In genomic region chr2:168490015-168490874, GRCh38 we compare ENCODE assay signal across 8 cellular contexts. TPM values are rescaled to one million over a fixed set of nuclear protein-coding genes. Genes with fewer than 3 reads are reported as not detected.
A peak's percentile ranks its signal among the peaks of the same experiment; 100 is the strongest.
DNase-seq lines count a peak whose midpoint lies in the region; ATAC-seq and TF ChIP-seq lines count a peak whose summit lies in the region.

No MANE protein-coding gene starts in this region.

- H3K9me3 Mint-ChIP-seq in activated B cell treated with CpG ODN at 0.5 μM for 24 hours, result peaks cover 6% of the 10 kb centered on the region

- H3K79me2 ChIP-seq in DND-41 (ENCODE audit: insufficient read depth, low read length), result peaks cover 24% of the 10 kb centered on the region; the same call in 1 of the 2 replicates

- H2AFZ ChIP-seq in DND-41 (ENCODE audit: low read depth, low read length), result peak overlapping the region; percentile 51

- H3K36me3 ChIP-seq in DND-41 (ENCODE audit: insufficient read depth, low read length) (peaks cover 4% of the 10 kb centered on the region; the same call in 1 of the 2 replicates), esophagus muscularis mucosa (no peaks in the 10 kb centered on the region), ovary (no peaks in the 10 kb centered on the region)

- H3K4me1 Mint-ChIP-seq in activated B cell treated with CpG ODN at 0.5 μM for 24 hours, result peaks cover 35% of the 10 kb centered on the region

- no peaks in the 10 kb centered on the region for H3K27me3 ChIP-seq in DND-41 (ENCODE audit: insufficient read depth, low read length, poor library complexity)
- no peaks in the 10 kb centered on the region for H3K27me3 ChIP-seq in esophagus muscularis mucosa
- no peaks in the 10 kb centered on the region for H3K27me3 ChIP-seq in ovary

- no peaks in the 10 kb centered on the region for H3K27me3 Mint-ChIP-seq in activated B cell treated with CpG ODN at 0.5 μM for 24 hours

- WGBS in esophagus muscularis mucosa, result 45% methylated on average over 7 of the region's 7 CpGs
- 62 to 68% (median 64%) methylated on average over 7 of the region's 7 CpGs for WGBS in ovary, 3 donors

- H3K9ac ChIP-seq in DND-41 (ENCODE audit: low read depth, low read length), result peak overlapping the region; percentile 35

- peak overlapping the region; percentile 69 for H3K4me2 ChIP-seq in DND-41 (ENCODE audit: insufficient read depth, low read length)

- no peaks in the 10 kb centered on the region for H4K20me1 ChIP-seq in DND-41 (ENCODE audit: insufficient read depth, low read length)

- TF ChIP-seq POLR2A in esophagus muscularis mucosa (IDR thresholded peaks at IDR 0.05; ENCODE audit: low read depth) (no peak), ovary (IDR thresholded peaks at IDR 0.05) (no peak)

- TF ChIP-seq EP300 in esophagus muscularis mucosa (IDR thresholded peaks at IDR 0.05) (no peak), ovary (IDR thresholded peaks at IDR 0.05) (no peak)

- H3K27ac ChIP-seq in DND-41 (ENCODE audit: low read length) (peak overlapping the region; percentile 63), esophagus muscularis mucosa (replicated peaks in 1 of 4) (peak overlapping the region; percentile 40 to 61 (median 44)), ovary (no peak overlapping the region)

- peak; percentile 32 for DNase-seq in DND-41
- no peak for DNase-seq in activated B cell treated with CpG ODN at 0.5 μM for 24 hours
- DNase-seq in esophagus muscularis mucosa (ENCODE audit: extremely low spot score), result no peak
- peak; percentile 46 for DNase-seq in pons (ENCODE audit: low spot score)
- no peak for DNase-seq in NCI-H1105 treated with DMSO at 0.1 percent for 48 hours (lab: John Stamatoyannopoulos, UW)
- no peak for DNase-seq in ovary

- H3K4me3 ChIP-seq in DND-41 (ENCODE audit: low read depth in 1 of 2, low read length in 2 of 2) (peak overlapping the region in 1 of 2 experiments; percentile 48; a peak in 2 of 4 replicates), esophagus muscularis mucosa (peak overlapping the region in 1 of 4 donors; percentile 2), ovary (no peak overlapping the region)

- ATAC-seq in DND-41 (ENCODE audit: insufficient read depth, low read depth) (peak; percentile 84), GM21367 (IDR thresholded peaks at IDR 0.05; ENCODE audit: unreplicated experiment) (peak; percentile 92), HG03558 (IDR thresholded peaks at IDR 0.05; ENCODE audit: extremely low read depth, unreplicated experiment) (peak; percentile 94), activated B cell treated with CpG ODN at 0.5 μM for 24 hours (ENCODE audit: low read depth) (peak; percentile 86)

- H3K4me3 Mint-ChIP-seq in activated B cell treated with CpG ODN at 0.5 μM for 24 hours, result peak overlapping the region; percentile 66

- peaks cover 3% of the 10 kb centered on the region for H3K36me3 Mint-ChIP-seq in activated B cell treated with CpG ODN at 0.5 μM for 24 hours (ENCODE audit: low read depth)

- POLR2A ChIA-PET in activated B cell treated with CpG ODN at 0.5 μM for 24 hours (lab: Charles Lee), result interaction anchor here (0.7 to 1.6 kb wide), 8 partner anchors 13 to 243 kb away, joined by 3 to 8 read pairs (median 3); partner anchors contain the start of genes CERS6 and STK39

- intact Hi-C loops in activated B cell treated with CpG ODN at 0.5 μM for 24 hours (cut with micrococcal nuclease) (loop anchor here (1.0 to 10.0 kb wide), 6 partner anchors 21 to 245 kb away; partner anchors contain the start of genes CERS6 and STK39), esophagus muscularis mucosa (cut with DNase I) (no loop called here), ovary (cut with DNase I) (loop anchor here in 1 of 4 donors (5.0 kb wide), 1 partner anchor 522 kb away; no protein-coding TSS in a partner anchor)

- TF ChIP-seq CTCF in DND-41 (IDR thresholded peaks at IDR 0.05; ENCODE audit: borderline replicate concordance, extremely low read depth, low read length, poor library complexity, severe bottlenecking), result no peak
- TF ChIP-seq CTCF in activated B cell treated with CpG ODN at 0.5 μM for 24 hours (IDR thresholded peaks at IDR 0.05), result no peak
- no peak for TF ChIP-seq CTCF in esophagus muscularis mucosa (IDR thresholded peaks at IDR 0.05)
- no peak for TF ChIP-seq CTCF in ovary (IDR thresholded peaks at IDR 0.05)

- H3K4me1 ChIP-seq in DND-41 (ENCODE audit: insufficient read depth, low read length) (peaks cover 22% of the 10 kb centered on the region), esophagus muscularis mucosa (peaks cover 17 to 46% (median 19%) of the 10 kb centered on the region in 4 donors), ovary (ENCODE audit: insufficient read depth) (peaks cover 4% of the 10 kb centered on the region)

- no peaks in the 10 kb centered on the region for H3K9me3 ChIP-seq in DND-41 (ENCODE audit: insufficient read depth, low read length, severe bottlenecking)
- H3K9me3 ChIP-seq in esophagus muscularis mucosa, result no peaks in the 10 kb centered on the region
- no peaks in the 10 kb centered on the region for H3K9me3 ChIP-seq in ovary

- peak overlapping the region; percentile 88 for H3K27ac Mint-ChIP-seq in activated B cell treated with CpG ODN at 0.5 μM for 24 hours

- CTCF ChIA-PET in activated B cell treated with CpG ODN at 0.5 μM for 24 hours (lab: Charles Lee), result interaction anchor here (0.8 to 2.0 kb wide), 4 partner anchors 9 to 197 kb away, joined by 3 to 6 read pairs (median 4); no protein-coding TSS in a partner anchor

RNA-seq across cellular contexts. Expression of gene CERS6, which starts 34.2 kb away (rescaled TPM):
- total RNA-seq in activated B cell treated with CpG ODN at 0.5 μM for 24 hours (5.3 and 6.1 TPM in 2 replicates), esophagus muscularis mucosa (10 to 100 TPM; 46.6 to 67.7 (median 53.6) TPM), ovary (10 to 100 TPM; 13.9 to 30.8 (median 29.3) TPM)
- polyA plus RNA-seq in ovary, result 10 to 100 TPM; 11.5 to 20.2 TPM

Comparison
In these comparisons a context has a peak if more than half of its experiments do, and no peak if none do; other contexts are left out.
1. DNase-seq: peak in DND-41 (single experiment) and pons (single experiment); none in activated B cell treated with CpG ODN at 0.5 μM for 24 hours (single experiment), esophagus muscularis mucosa (single experiment), NCI-H1105 treated with DMSO at 0.1 percent for 48 hours (single experiment) and ovary (0 of 5).
2. H3K27ac ChIP-seq: peak in DND-41 (single experiment) and esophagus muscularis mucosa (4 of 4); none in ovary (0 of 2).
3. Peak in every context shown above with its lines, with median percentiles within 50 percentile points of each other: ATAC-seq.